Comparison of ENCODE assay signal across 1 cellular context in genomic region chr12:75970310-75970709, GRCh38.
TF ChIP-seq lines count a peak whose summit lies in the region.

No MANE protein-coding gene starts in this region.

TF ChIP-seq in A549, 52 proteins besides CTCF, POLR2A, EP300 and RAD21 (continued from another document):
- TF ChIP-seq, protein P1, sequence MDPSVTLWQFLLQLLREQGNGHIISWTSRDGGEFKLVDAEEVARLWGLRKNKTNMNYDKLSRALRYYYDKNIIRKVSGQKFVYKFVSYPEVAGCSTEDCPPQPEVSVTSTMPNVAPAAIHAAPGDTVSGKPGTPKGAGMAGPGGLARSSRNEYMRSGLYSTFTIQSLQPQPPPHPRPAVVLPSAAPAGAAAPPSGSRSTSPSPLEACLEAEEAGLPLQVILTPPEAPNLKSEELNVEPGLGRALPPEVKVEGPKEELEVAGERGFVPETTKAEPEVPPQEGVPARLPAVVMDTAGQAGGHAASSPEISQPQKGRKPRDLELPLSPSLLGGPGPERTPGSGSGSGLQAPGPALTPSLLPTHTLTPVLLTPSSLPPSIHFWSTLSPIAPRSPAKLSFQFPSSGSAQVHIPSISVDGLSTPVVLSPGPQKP (IDR thresholded peaks at IDR 0.05; ENCODE audit: low read depth, low read length): no peak
- TF ChIP-seq MYC (IDR thresholded peaks at IDR 0.05; ENCODE audit: borderline replicate concordance, low read length): no peak
- TF ChIP-seq HOXB5 (CRISPR knock-in tag; IDR thresholded peaks at IDR 0.05): no peak
- no peak for TF ChIP-seq BCL3 (IDR thresholded peaks at IDR 0.05)
- no peak for TF ChIP-seq PHF8 (IDR thresholded peaks at IDR 0.05; ENCODE audit: borderline replicate concordance, low read depth)
- TF ChIP-seq HMGXB4 (CRISPR knock-in tag; IDR thresholded peaks at IDR 0.05; ENCODE audit: borderline replicate concordance): no peak
- TF ChIP-seq EHF (CRISPR knock-in tag; IDR thresholded peaks at IDR 0.05): no peak
- TF ChIP-seq ATOH8 (CRISPR knock-in tag; IDR thresholded peaks at IDR 0.05; ENCODE audit: low read depth): no peak
- TF ChIP-seq, protein P2, sequence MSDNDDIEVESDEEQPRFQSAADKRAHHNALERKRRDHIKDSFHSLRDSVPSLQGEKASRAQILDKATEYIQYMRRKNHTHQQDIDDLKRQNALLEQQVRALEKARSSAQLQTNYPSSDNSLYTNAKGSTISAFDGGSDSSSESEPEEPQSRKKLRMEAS (IDR thresholded peaks at IDR 0.05): no peak
- no peak for TF ChIP-seq CEBPB (IDR thresholded peaks at IDR 0.05)
- TF ChIP-seq RCOR1 (IDR thresholded peaks at IDR 0.05; ENCODE audit: low read depth, low read length): no peak
- TF ChIP-seq CBX8 (IDR thresholded peaks at IDR 0.05): no peak
TF ChIP-seq in A549: peak in this region for 0.
